Comparison of ENCODE assay signal across 9 cellular contexts in genomic region chr1:9145021-9145668, GRCh38. TPM values are rescaled to one million over a fixed set of nuclear protein-coding genes. Genes with fewer than 3 reads are reported as not detected.
DNase-seq lines count a peak whose midpoint lies in the region; ATAC-seq, FAIRE-seq and TF ChIP-seq lines count a peak whose summit lies in the region.
"Had no signal": no experiment of that assay in that cellular context is flagged by ENCODE, and none has a peak within 500 bp of the region (broad histone marks: within the 10 kb centered on the region; RNA-seq: fewer than 3 reads in every experiment).

No MANE protein-coding gene starts in this region.

- DNase-seq in Daoy (ENCODE audit: low read depth) (peak; percentile 80), H54 (ENCODE audit: insufficient read length, low spot score) (peak; percentile 66), T1000 (lab: John Stamatoyannopoulos, UW) (peak; percentile 17), kidney (peak; percentile 59), NCI-H2171 (lab: John Stamatoyannopoulos, UW) (no peak), KG1 (lab: John Stamatoyannopoulos, UW) (no peak), cortex of kidney (lab: John Stamatoyannopoulos, UW) (no peak)
- DNase-seq: NCI-H345 had no signal

- H3K9ac ChIP-seq in kidney (ENCODE audit: low read length in 2 of 2), result no peak overlapping the region

- no peaks in the 10 kb centered on the region for H3K4me1 ChIP-seq in kidney (ENCODE audit: control insufficient read depth in 1 of 2, insufficient read depth in 1 of 2, low read depth in 1 of 2, low read length in 2 of 2)

- no peaks in the 10 kb centered on the region for H3K36me3 ChIP-seq in kidney (ENCODE audit: control insufficient read depth in 1 of 2, insufficient read depth in 2 of 2, low read length in 2 of 2)

- ATAC-seq in GM18519 (IDR thresholded peaks at IDR 0.05; ENCODE audit: low FRiP score, unreplicated experiment), result no peak

- no peaks in the 10 kb centered on the region for H3K9me3 ChIP-seq in kidney (ENCODE audit: control insufficient read depth in 1 of 2, low read length in 2 of 2)

- no peak overlapping the region for H3K4me3 ChIP-seq in kidney (ENCODE audit: low read length in 2 of 2)

- FAIRE-seq in H54 (lab: Jason Lieb, UNC) (peak; percentile 71), kidney (lab: Jason Lieb, UNC) (no peak)

- no peak for TF ChIP-seq CTCF in kidney (IDR thresholded peaks at IDR 0.05; ENCODE audit: borderline replicate concordance, extremely low read depth, insufficient read depth)

- no peak for TF ChIP-seq POLR2A in H54 (IDR thresholded peaks at IDR 0.05; ENCODE audit: low read depth, low read length)

- no peak overlapping the region for H3K27ac ChIP-seq in kidney (ENCODE audit: low read depth in 2 of 2, low read length in 2 of 2)

- intact Hi-C loops in kidney (cut with DNase I), result no loop called here

RNA-seq across cellular contexts. Expression of gene GPR157, which starts 16.2 kb away (rescaled TPM):
- total RNA-seq in Daoy (2014; rRNA removed; shearing (Covaris generic)), result 2.0 and 3.2 TPM in 2 replicates
- total RNA-seq in kidney, result 9.1 TPM
- polyA plus RNA-seq in kidney (ENCODE audit: insufficient read depth, low read depth, low replicate concordance), result 3.2 TPM

Comparison
In these comparisons a context has a peak if more than half of its experiments do, and no peak if none do; other contexts are left out.
1. DNase-seq: peak in Daoy (single experiment), H54 (single experiment), T1000 (single experiment) and kidney (single experiment); none in NCI-H2171 (single experiment), KG1 (single experiment) and cortex of kidney (single experiment).